In the genomic region with DNA sequence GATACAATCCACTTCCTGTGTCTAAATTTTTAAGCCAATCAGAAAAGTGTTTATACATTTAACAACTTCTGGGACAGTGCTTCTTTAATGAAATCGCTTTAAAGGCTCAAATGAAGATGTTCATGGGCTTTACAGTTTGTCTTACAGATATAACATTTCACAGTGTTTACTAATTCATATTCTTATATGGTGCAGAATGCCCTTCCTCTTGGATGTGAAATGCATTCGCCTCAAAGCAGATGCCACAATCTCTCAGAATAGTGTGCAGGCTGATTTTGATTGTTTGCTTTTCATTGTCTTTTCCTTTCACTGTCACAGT, we compare ENCODE assay signal across 8 cellular contexts.
DNase-seq lines count a peak whose midpoint lies in the region; ATAC-seq, FAIRE-seq and TF ChIP-seq lines count a peak whose summit lies in the region.

No MANE protein-coding gene starts in this region.

- no peaks in the 10 kb centered on the region for H3K9me3 ChIP-seq in cardiac muscle cell (ENCODE audit: low read depth)
- H3K9me3 ChIP-seq in adrenal gland (replicated peaks in 1 of 3) = no peaks in the 10 kb centered on the region
- H3K9me3 ChIP-seq in upper lobe of right lung = no peaks in the 10 kb centered on the region

- peak overlapping the region; percentile 31 for H3K27ac ChIP-seq in cardiac muscle cell
- H3K27ac ChIP-seq in adrenal gland = peak overlapping the region in 3 of 5 donors; percentile 65 to 79 (median 75)
- H3K27ac ChIP-seq in mesendoderm (ENCODE audit: low read depth, low read length) = no peak overlapping the region
- H3K27ac ChIP-seq in upper lobe of right lung = peak overlapping the region; percentile 77

- H3K4me1 ChIP-seq in cardiac muscle cell (ENCODE audit: low read depth) (peaks cover 37% of the 10 kb centered on the region), adrenal gland (replicated peaks in 1 of 2) (peaks cover 5 to 42% of the 10 kb centered on the region in 2 donors), mesendoderm (ENCODE audit: control insufficient read depth, low read depth, low read length) (peaks cover 13% of the 10 kb centered on the region), upper lobe of right lung (peaks cover 40% of the 10 kb centered on the region)

- WGBS in adrenal gland, 4 donors = 31 to 42% (median 37%) methylated on average over 2 of the region's 2 CpGs
- WGBS in mesendoderm (ENCODE audit: extremely low coverage, insufficient coverage, low lambda C conversion rate) = no CpG with 5 or more reads among the region's 2 CpGs

- H3K9ac ChIP-seq in mesendoderm (ENCODE audit: low read length) = peak overlapping the region; percentile 37

- H3K27me3 ChIP-seq in cardiac muscle cell = no peaks in the 10 kb centered on the region
- H3K27me3 ChIP-seq in adrenal gland = no peaks in the 10 kb centered on the region
- no peaks in the 10 kb centered on the region for H3K27me3 ChIP-seq in mesendoderm (ENCODE audit: insufficient read depth, low read length, poor library complexity)
- no peaks in the 10 kb centered on the region for H3K27me3 ChIP-seq in upper lobe of right lung

- TF ChIP-seq CTCF in cardiac muscle cell (IDR thresholded peaks at IDR 0.05; ENCODE audit: low read depth, low read length) (no peak), adrenal gland (IDR thresholded peaks at IDR 0.05) (no peak), upper lobe of right lung (IDR thresholded peaks at IDR 0.05) (no peak)

- no peak overlapping the region for H3K23ac ChIP-seq in mesendoderm (ENCODE audit: low read length)

- no peak overlapping the region for H2BK15ac ChIP-seq in mesendoderm (replicated peaks; ENCODE audit: low read depth)

- DNase-seq in cardiac muscle cell (ENCODE audit: low read depth in 1 of 2, low spot score in 1 of 2) (no peak), left ventricle myocardium superior (no peak), adrenal gland (no peak), mesendoderm (no peak), upper lobe of right lung (no peak), GM12891 (ENCODE audit: insufficient read length, low spot score) (no peak)
- no peak for DNase-seq in activated CD8-positive, alpha-beta memory T cell treated with anti-CD3 and anti-CD28 coated beads, Interleukin-2, amount 50 U/mL, for 4 hours

- H3K56ac ChIP-seq in mesendoderm (ENCODE audit: low read length) = peak overlapping the region; percentile 90

- no peak overlapping the region for H2BK5ac ChIP-seq in mesendoderm (ENCODE audit: low read length)

- no peak overlapping the region for H2AK5ac ChIP-seq in mesendoderm (ENCODE audit: low read length)

- H3K36me3 ChIP-seq in cardiac muscle cell = no peaks in the 10 kb centered on the region
- no peaks in the 10 kb centered on the region for H3K36me3 ChIP-seq in adrenal gland (replicated peaks in 1 of 2)
- no peaks in the 10 kb centered on the region for H3K36me3 ChIP-seq in mesendoderm (ENCODE audit: control insufficient read depth, insufficient read depth, low read length)
- no peaks in the 10 kb centered on the region for H3K36me3 ChIP-seq in upper lobe of right lung

- peak overlapping the region; percentile 18 for H3K4me2 ChIP-seq in mesendoderm (ENCODE audit: low read length)

- peak overlapping the region; percentile 89 for H3K4me3 ChIP-seq in cardiac muscle cell
- peak overlapping the region in 1 of 4 donors; percentile 93 for H3K4me3 ChIP-seq in adrenal gland
- H3K4me3 ChIP-seq in mesendoderm (ENCODE audit: low read length) = no peak overlapping the region
- H3K4me3 ChIP-seq in upper lobe of right lung = peak overlapping the region; percentile 63

- intact Hi-C loops in left ventricle myocardium superior (cut with micrococcal nuclease) (no loop called here), adrenal gland (cut with DNase I) (loop anchor here in 1 of 2 donors (10.0 kb wide), 1 partner anchor 192 kb away; no protein-coding TSS in a partner anchor), upper lobe of right lung (cut with DNase I) (no loop called here)

- H3K4ac ChIP-seq in mesendoderm (ENCODE audit: low read depth, low read length) = no peak overlapping the region

- peaks cover 13% of the 10 kb centered on the region for H3K79me2 ChIP-seq in mesendoderm (ENCODE audit: control insufficient read depth, insufficient read depth, low read length)

- H2BK120ac ChIP-seq in mesendoderm (ENCODE audit: low read depth, low read length) = peak overlapping the region; percentile 99

- TF ChIP-seq POLR2A in adrenal gland (IDR thresholded peaks at IDR 0.05) (no peak), GM12891 (IDR thresholded peaks at IDR 0.05; ENCODE audit: low read depth, low read length) (no peak)

- no peak for ATAC-seq in left ventricle myocardium superior
- ATAC-seq in upper lobe of right lung = no peak
- no peak for ATAC-seq in HG03135 (IDR thresholded peaks at IDR 0.05; ENCODE audit: unreplicated experiment)

- no peak for FAIRE-seq in GM12891 (lab: Jason Lieb, UNC)

- H3K18ac ChIP-seq in mesendoderm (ENCODE audit: low read length) = no peak overlapping the region

- peaks cover 3% of the 10 kb centered on the region for H3K79me1 ChIP-seq in mesendoderm (ENCODE audit: low read length)

- no peak overlapping the region for H4K8ac ChIP-seq in mesendoderm (ENCODE audit: low read depth, low read length)

- no peak overlapping the region for H4K5ac ChIP-seq in mesendoderm (ENCODE audit: low read length)

TF ChIP-seq in GM12891, 5 proteins besides CTCF, POLR2A, EP300 and RAD21:
- TF ChIP-seq POLR2AphosphoS5 (IDR thresholded peaks at IDR 0.05; ENCODE audit: low read depth, low read length) = no peak
- TF ChIP-seq TAF1 (IDR thresholded peaks at IDR 0.05; ENCODE audit: low read depth, low read length) = no peak
- no peak for TF ChIP-seq PAX5 (IDR thresholded peaks at IDR 0.05; ENCODE audit: insufficient read depth, low read length, severe bottlenecking)
- TF ChIP-seq SPI1 (IDR thresholded peaks at IDR 0.05; ENCODE audit: low read depth, low read length) = no peak
- TF ChIP-seq POU2F2 (IDR thresholded peaks at IDR 0.05; ENCODE audit: low read depth, low read length) = no peak
